7 cellular contexts compared by ENCODE assay signal in the genomic region with DNA sequence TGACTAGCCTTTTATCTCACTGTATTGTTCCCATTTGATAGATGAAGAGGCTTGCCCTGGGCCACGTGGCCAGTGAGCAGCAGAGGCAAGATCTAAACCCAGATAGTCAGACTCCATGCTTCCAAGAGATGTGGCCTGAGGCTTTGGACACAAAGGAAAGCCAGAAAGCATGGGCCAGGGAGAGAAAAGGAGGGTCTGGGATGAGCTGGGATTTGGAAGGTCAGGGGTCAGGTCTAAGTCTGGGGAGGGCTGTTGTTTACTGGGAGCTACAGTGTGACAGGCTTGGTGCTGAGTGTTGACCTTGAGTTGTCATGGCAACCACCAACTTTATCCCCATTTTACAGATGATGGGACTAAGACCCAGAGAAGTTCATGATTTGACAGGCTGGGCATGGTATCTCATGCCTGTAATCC. TPM values are rescaled to one million over a fixed set of nuclear protein-coding genes. Genes with fewer than 3 reads are reported as not detected.
A peak's percentile ranks its signal among the peaks of the same experiment; 100 is the strongest.
DNase-seq lines count a peak whose midpoint lies in the region; FAIRE-seq and TF ChIP-seq lines count a peak whose summit lies in the region.
"Had no signal": no experiment of that assay in that cellular context is flagged by ENCODE, and none has a peak within 500 bp of the region (broad histone marks: within the 10 kb centered on the region; RNA-seq: fewer than 3 reads in every experiment).

No MANE protein-coding gene starts in this region.

- H3K36me3 ChIP-seq in astrocyte (ENCODE audit: insufficient read depth, low read length): no peaks in the 10 kb centered on the region

- peaks cover 33% of the 10 kb centered on the region for H3K79me2 ChIP-seq in astrocyte (ENCODE audit: insufficient read depth, low read length)

- no peaks in the 10 kb centered on the region for H3K27me3 ChIP-seq in astrocyte (ENCODE audit: insufficient read depth, low read length)

- H3K27ac Mint-ChIP-seq in astrocyte (ENCODE audit: unreplicated experiment): peak overlapping the region; percentile 58
- peak overlapping the region; percentile 60 for H3K27ac Mint-ChIP-seq in osteocyte (ENCODE audit: unreplicated experiment)

- TF ChIP-seq CTCF in astrocyte (IDR thresholded peaks at IDR 0.05; ENCODE audit: insufficient read depth, low read depth, low read length) (no peak), osteocyte (IDR thresholded peaks at IDR 0.05) (no peak)

- H3K27me3 Mint-ChIP-seq in astrocyte (ENCODE audit: low read depth, unreplicated experiment) (peaks cover 2% of the 10 kb centered on the region), osteocyte (ENCODE audit: unreplicated experiment) (no peaks in the 10 kb centered on the region)

- in situ Hi-C loops in KBM-7 (cut with MboI; ENCODE audit: low pct_unique_long_range_greater_than_20kb, low sequenced_read_pairs): no loop called here
- in situ Hi-C loops in G401 (cut with HindIII; ENCODE audit: low sequenced_read_pairs): no loop called here

- no peak overlapping the region for H3K27ac ChIP-seq in astrocyte (ENCODE audit: low read depth, low read length)

- H3K4me3 Mint-ChIP-seq in astrocyte (ENCODE audit: unreplicated experiment): no peak overlapping the region
- peak overlapping the region; percentile 52 for H3K4me3 Mint-ChIP-seq in osteocyte (ENCODE audit: unreplicated experiment)

- peaks cover 22% of the 10 kb centered on the region for H4K20me1 ChIP-seq in astrocyte (ENCODE audit: insufficient read depth, low read length)

- no peak for FAIRE-seq in astrocyte (lab: Jason Lieb, UNC)

- peaks cover 2% of the 10 kb centered on the region for H3K36me3 Mint-ChIP-seq in astrocyte (ENCODE audit: low read depth, unreplicated experiment)
- H3K36me3 Mint-ChIP-seq in osteocyte (ENCODE audit: unreplicated experiment): peaks cover 3% of the 10 kb centered on the region

- no peak overlapping the region for H3K4me3 ChIP-seq in astrocyte (ENCODE audit: insufficient read depth, low read depth, low read length)

- DNase-seq in KBM-7: peak; percentile 11
- no peak for DNase-seq in astrocyte (ENCODE audit: low read depth)
- no peak for DNase-seq in osteocyte (ENCODE audit: extremely low spot score, unreplicated experiment)
- DNase-seq in G401 (ENCODE audit: low spot score): no peak
- no peak for DNase-seq in GDM1 (lab: John Stamatoyannopoulos, UW)
- DNase-seq: effector CD8-positive, alpha-beta T cell; left ventricle myocardium superior had no signal

- H3K4me2 ChIP-seq in astrocyte (ENCODE audit: low read length): peak overlapping the region; percentile 97

- peaks cover 8% of the 10 kb centered on the region for H3K4me1 Mint-ChIP-seq in astrocyte (ENCODE audit: low read depth, unreplicated experiment)
- H3K4me1 Mint-ChIP-seq in osteocyte (ENCODE audit: unreplicated experiment): peaks cover 28% of the 10 kb centered on the region

- H2AFZ ChIP-seq in astrocyte (ENCODE audit: low read depth, low read length): no peak overlapping the region

- H3K9ac ChIP-seq in astrocyte (ENCODE audit: low read length): no peak overlapping the region

- H3K4me1 ChIP-seq in astrocyte (ENCODE audit: insufficient read depth, low read length): peaks cover 21% of the 10 kb centered on the region

- H3K9me3 Mint-ChIP-seq in astrocyte (ENCODE audit: unreplicated experiment): no peaks in the 10 kb centered on the region
- no peaks in the 10 kb centered on the region for H3K9me3 Mint-ChIP-seq in osteocyte (ENCODE audit: unreplicated experiment)

- no peaks in the 10 kb centered on the region for H3K9me3 ChIP-seq in astrocyte (ENCODE audit: insufficient read depth, low read depth, low read length)

RNA-seq across cellular contexts. Expression of a gene that starts 2.1 kb away (rescaled TPM):
- 3.2 and 4.2 TPM in 2 replicates for total RNA-seq in astrocyte
- 9.4 and 10.2 TPM in 2 replicates for total RNA-seq in osteocyte
- total RNA-seq in G401 (2014; rRNA removed; shearing (Covaris generic)): 6.3 and 15.5 TPM in 2 replicates

RNA-seq across cellular contexts. Expression of a gene that starts 30.0 kb away (rescaled TPM):
- 8.6 and 10.2 TPM in 2 replicates for total RNA-seq in astrocyte
- 10.7 and 11.2 TPM in 2 replicates for total RNA-seq in osteocyte
- 4.5 and 5.1 TPM in 2 replicates for total RNA-seq in G401 (2014; rRNA removed; shearing (Covaris generic))

RNA-seq across cellular contexts. Expression of a gene that starts 30.7 kb away (rescaled TPM):
- total RNA-seq in astrocyte (2.7 and 3.8 TPM in 2 replicates), osteocyte (57.7 and 58.1 TPM in 2 replicates)
- 12.9 and 17.1 TPM in 2 replicates for total RNA-seq in G401 (2014; rRNA removed; shearing (Covaris generic))

RNA-seq across cellular contexts. Expression of a gene that starts 46.0 kb away (rescaled TPM):
- total RNA-seq in astrocyte (88.7 and 92.9 TPM in 2 replicates), osteocyte (71.6 and 73.5 TPM in 2 replicates)
- 133 and 162 TPM in 2 replicates for total RNA-seq in G401 (2014; rRNA removed; shearing (Covaris generic))

RNA-seq across cellular contexts. Expression of a gene that starts 57.0 kb away (rescaled TPM):
- total RNA-seq in astrocyte (0.48 and 0.89 TPM in 2 replicates), osteocyte (3.8 and 4.2 TPM in 2 replicates)
- 3.0 and 4.4 TPM in 2 replicates for total RNA-seq in G401 (2014; rRNA removed; shearing (Covaris generic))
